In genomic region chr4:74460833-74461232, GRCh38 we compare ENCODE assay signal across 39 cellular contexts. TPM values are rescaled to one million over a fixed set of nuclear protein-coding genes. Genes with fewer than 3 reads are reported as not detected.
DNase-seq lines count a peak whose midpoint lies in the region; ATAC-seq, FAIRE-seq and TF ChIP-seq lines count a peak whose summit lies in the region.
"Had no signal": no experiment of that assay in that cellular context is flagged by ENCODE, and none has a peak within 500 bp of the region (broad histone marks: within the 10 kb centered on the region; RNA-seq: fewer than 3 reads in every experiment).

No MANE protein-coding gene starts in this region.

- H3K9ac ChIP-seq in K562 (ENCODE audit: insufficient read depth in 1 of 2, low read depth in 2 of 2, low read length in 2 of 2): no peak overlapping the region
- H3K9ac ChIP-seq: BLaER1; BLaER1 treated with 17β-estradiol and CSF1 and Interleukin-3, amounts not matched to agents 10 nM and 100 nM had no signal

- H3K9me1 ChIP-seq in K562 (ENCODE audit: control insufficient read depth, insufficient read depth, low read length): no peaks in the 10 kb centered on the region

- H3K27ac Mint-ChIP-seq in activated naive CD4-positive, alpha-beta T cell treated with anti-CD3 and anti-CD28 coated beads, Interleukin-2, amount 50 U/mL, for 72 hours: no peak overlapping the region
- no peak overlapping the region for H3K27ac Mint-ChIP-seq in activated naive CD8-positive, alpha-beta T cell treated with anti-CD3 and anti-CD28 coated beads for 36 hours
- H3K27ac Mint-ChIP-seq: B cell; CD14-positive monocyte; CD4-positive, alpha-beta memory T cell; CD4-positive, alpha-beta T cell; CD4-positive, CD25-positive, alpha-beta regulatory T cell; CD8-positive, alpha-beta memory T cell; CD8-positive, alpha-beta T cell had no signal

- no peaks in the 10 kb centered on the region for H3K27me3 Mint-ChIP-seq in activated naive CD8-positive, alpha-beta T cell treated with anti-CD3 and anti-CD28 coated beads for 36 hours

- H3K36me3 Mint-ChIP-seq in activated naive CD4-positive, alpha-beta T cell treated with anti-CD3 and anti-CD28 coated beads, Interleukin-2, amount 50 U/mL, for 72 hours: peaks cover 0 to 7% of the 10 kb centered on the region in 2 donors
- H3K36me3 Mint-ChIP-seq in activated naive CD8-positive, alpha-beta T cell treated with anti-CD3 and anti-CD28 coated beads for 36 hours: no peaks in the 10 kb centered on the region
- H3K36me3 Mint-ChIP-seq: CD14-positive monocyte; CD4-positive, alpha-beta memory T cell; CD4-positive, CD25-positive, alpha-beta regulatory T cell; CD8-positive, alpha-beta memory T cell; CD8-positive, alpha-beta T cell had no signal

- H3K36me3 ChIP-seq in K562 (ENCODE audit: control insufficient read depth, insufficient read depth, low read length): no peaks in the 10 kb centered on the region
- H3K36me3 ChIP-seq in small intestine (ENCODE audit: control insufficient read depth in 2 of 2, insufficient read depth in 2 of 2, low read length in 2 of 2): no peaks in the 10 kb centered on the region
- H3K36me3 ChIP-seq: BE2C; BLaER1; BLaER1 treated with 17β-estradiol and CSF1 and Interleukin-3, amounts not matched to agents 10 nM and 100 nM had no signal

- H3K4me1 Mint-ChIP-seq in activated naive CD8-positive, alpha-beta T cell treated with anti-CD3 and anti-CD28 coated beads for 36 hours: no peaks in the 10 kb centered on the region
- H3K4me1 Mint-ChIP-seq: B cell; CD14-positive monocyte; CD4-positive, alpha-beta memory T cell; CD4-positive, CD25-positive, alpha-beta regulatory T cell; CD8-positive, alpha-beta memory T cell had no signal

- POLR2A ChIA-PET in K562 (lab: Yijun Ruan, JAX): no interaction called here

- no peak overlapping the region for H3K27ac ChIP-seq in K562 (ENCODE audit: extremely low read depth, low read depth, low read length)
- H3K27ac ChIP-seq in small intestine (ENCODE audit: low read depth in 1 of 2, low read length in 1 of 2): no peak overlapping the region
- H3K27ac ChIP-seq: 22Rv1; A549; BLaER1; BLaER1 treated with 17β-estradiol and CSF1 and Interleukin-3, amounts not matched to agents 10 nM and 100 nM; C4-2B had no signal

- H3K4me2 ChIP-seq in K562 (ENCODE audit: insufficient read depth, low read length): no peak overlapping the region
- H3K4me2 ChIP-seq: A549; BLaER1; BLaER1 treated with 17β-estradiol and CSF1 and Interleukin-3, amounts not matched to agents 10 nM and 100 nM had no signal

- no peak for TF ChIP-seq EP300 in K562 (IDR thresholded peaks at IDR 0.05; ENCODE audit: low read length)

- TF ChIP-seq RAD21 in K562 (CRISPR knock-in tag; conservative IDR thresholded peaks at IDR 0.05 in 1 of 2, IDR thresholded peaks at IDR 0.05 in 1 of 2): no peak

- H3K9me3 ChIP-seq in K562 (replicated peaks; ENCODE audit: control insufficient read depth, insufficient read depth, low read depth, low read length): no peaks in the 10 kb centered on the region; the same call in 1 of the 2 replicates
- no peaks in the 10 kb centered on the region for H3K9me3 ChIP-seq in small intestine (ENCODE audit: control insufficient read depth, low read depth)
- H3K9me3 ChIP-seq: BE2C, BLaER1 had no signal

- DNase-seq in K562 (ENCODE audit: extremely low read depth in 1 of 4, low spot score in 3 of 4): no peak
- no peak for DNase-seq in small intestine
- DNase-seq in NCI-H82 (lab: John Stamatoyannopoulos, UW): no peak
- DNase-seq in activated naive CD4-positive, alpha-beta T cell treated with anti-CD3 and anti-CD28 coated beads, Interleukin-2, amount 50 U/mL, for 72 hours (ENCODE audit: low spot score in 2 of 2): no peak
- no peak for DNase-seq in SIG-M5 (lab: John Stamatoyannopoulos, UW)
- DNase-seq in activated naive CD8-positive, alpha-beta T cell treated with anti-CD3 and anti-CD28 coated beads for 36 hours: no peak
- DNase-seq: 8988T; ACHN; AML-193; BE2C; C1 segment of cervical spinal cord; Caco-2; Calu3; CD4-positive, alpha-beta memory T cell; CD4-positive, alpha-beta T cell; CD4-positive, CD25-positive, alpha-beta regulatory T cell; CD8-positive, alpha-beta memory T cell; CD8-positive, alpha-beta T cell; COR-L47; DMS 273 treated with DMSO at 0.1 percent for 48 hours; DMS153; DMS53; DMS79; DMS79 treated with DMSO at 0.1 percent for 48 hours; DND-41; EL had no signal

- in situ Hi-C loops in K562 (cut with MboI): no loop called here

- intact Hi-C loops in K562 (cut with micrococcal nuclease): no loop called here

- H3K4me1 ChIP-seq in K562 (replicated peaks in 1 of 2; ENCODE audit: control insufficient read depth in 2 of 2, insufficient read depth in 2 of 2, low read length in 2 of 2) (no peaks in the 10 kb centered on the region), small intestine (ENCODE audit: control insufficient read depth in 2 of 2, insufficient read depth in 1 of 2, low read depth in 1 of 2, low read length in 1 of 2) (no peaks in the 10 kb centered on the region)
- H3K4me1 ChIP-seq: A549; BE2C; BLaER1; BLaER1 treated with 17β-estradiol and CSF1 and Interleukin-3, amounts not matched to agents 10 nM and 100 nM; Caco-2 had no signal

- H3K27me3 ChIP-seq in K562 (ENCODE audit: control insufficient read depth in 2 of 2, insufficient read depth in 2 of 2, low read length in 2 of 2) (no peaks in the 10 kb centered on the region), small intestine (ENCODE audit: control insufficient read depth in 2 of 2, insufficient read depth in 2 of 2, low read length in 2 of 2) (no peaks in the 10 kb centered on the region)
- H3K27me3 ChIP-seq: BE2C; BLaER1; BLaER1 treated with 17β-estradiol and CSF1 and Interleukin-3, amounts not matched to agents 10 nM and 100 nM had no signal

- no peak for FAIRE-seq in K562 (lab: Jason Lieb, UNC)
- peak; percentile 47 for FAIRE-seq in colon (lab: Jason Lieb, UNC)
- FAIRE-seq in endometrium (lab: Jason Lieb, UNC): peak; percentile 12
- peak; percentile 47 for FAIRE-seq in small intestine (lab: Jason Lieb, UNC)
- FAIRE-seq: A204.1, A549, D721Med had no signal

- CTCF ChIA-PET in K562 (lab: Yijun Ruan, JAX; ENCODE audit: low intra/inter-chr PET ratio): no interaction called here

- H3K4me3 Mint-ChIP-seq in activated naive CD8-positive, alpha-beta T cell treated with anti-CD3 and anti-CD28 coated beads for 36 hours: no peak overlapping the region
- H3K4me3 Mint-ChIP-seq: B cell; CD14-positive monocyte; CD4-positive, alpha-beta T cell; CD4-positive, CD25-positive, alpha-beta regulatory T cell; CD8-positive, alpha-beta memory T cell; CD8-positive, alpha-beta T cell had no signal

- H3K9me3 Mint-ChIP-seq in activated naive CD4-positive, alpha-beta T cell treated with anti-CD3 and anti-CD28 coated beads, Interleukin-2, amount 50 U/mL, for 72 hours: no peaks in the 10 kb centered on the region
- peaks cover 5% of the 10 kb centered on the region for H3K9me3 Mint-ChIP-seq in activated naive CD8-positive, alpha-beta T cell treated with anti-CD3 and anti-CD28 coated beads for 36 hours
- H3K9me3 Mint-ChIP-seq: CD8-positive, alpha-beta T cell had no signal

- no peak overlapping the region for H2AFZ ChIP-seq in K562 (ENCODE audit: low read depth, low read length)

- H3K79me2 ChIP-seq in K562 (ENCODE audit: control insufficient read depth, insufficient read depth, low read length): no peaks in the 10 kb centered on the region

- ATAC-seq in K562: no peak
- ATAC-seq in activated naive CD4-positive, alpha-beta T cell treated with anti-CD3 and anti-CD28 coated beads, Interleukin-2, amount 50 U/mL, for 72 hours: no peak
- ATAC-seq: A549; CD8-positive, alpha-beta T cell had no signal

- no peak for TF ChIP-seq CTCF in K562 (IDR thresholded peaks at IDR 0.05 in 2 of 3, conservative IDR thresholded peaks at IDR 0.05 in 1 of 3; ENCODE audit: insufficient read depth in 2 of 3, low read depth in 1 of 3, low read length in 3 of 3)

- no peak for TF ChIP-seq POLR2A in K562 (conservative IDR thresholded peaks at IDR 0.05)

- H3K4me3 ChIP-seq in K562 (no peak overlapping the region), small intestine (ENCODE audit: low read depth in 1 of 2, low read length in 2 of 2) (no peak overlapping the region)
- H3K4me3 ChIP-seq: A549; BLaER1; BLaER1 treated with 17β-estradiol and CSF1 and Interleukin-3, amounts not matched to agents 10 nM and 100 nM had no signal

- no TSS peak for BruUV-seq in K562 (replicated peaks; lab: Mats Ljungman, UMichigan)

- H4K20me1 ChIP-seq in K562 (replicated peaks; ENCODE audit: control insufficient read depth, insufficient read depth, low read length): no peaks in the 10 kb centered on the region
- H4K20me1 ChIP-seq: BLaER1; BLaER1 treated with 17β-estradiol and CSF1 and Interleukin-3, amounts not matched to agents 10 nM and 100 nM had no signal

TF ChIP-seq in K562, 482 proteins besides CTCF, POLR2A, EP300 and RAD21:
- TF ChIP-seq SMAD2 (IDR thresholded peaks at IDR 0.05; ENCODE audit: low read depth, low read length) (no peak), CBX3 (IDR thresholded peaks at IDR 0.05; ENCODE audit: borderline replicate concordance in 1 of 2, low read length in 2 of 2) (peak in 1 of 2 experiments; percentile 58; a peak in 1 of 3 replicates), ZNF324 (CRISPR knock-in tag; IDR thresholded peaks at IDR 0.05) (peak; percentile 79)

RNA-seq across cellular contexts. Expression of gene AREG, which starts 15.9 kb away (rescaled TPM):
- total RNA-seq in K562 (2011; cell fraction: chromatin; rRNA removed; ENCODE audit: low replicate concordance): 10.7 and 18.3 TPM in 2 replicates
- 16.6 and 18.3 TPM in 2 replicates for total RNA-seq in K562 (2011; cell fraction: nucleolus; rRNA removed)
- total RNA-seq in K562 (2011; cell fraction: nucleoplasm; rRNA removed): 17.7 and 18.4 TPM in 2 replicates
- total RNA-seq in K562 (2014; rRNA removed) (4.5 and 5.8 TPM in 2 replicates), K562 (2014; rRNA removed; fragmentation: Illumina TruSeq; extraction: Trizol) (5.7 and 6.7 TPM in 2 replicates), K562 (2015; rRNA removed; fragmentation: Illumina TruSeq; extraction: Trizol) (2.8 and 3.5 TPM in 2 replicates), K562 (2021) (5.4 and 5.6 TPM in 2 replicates)
- polyA plus RNA-seq in K562 (2011; rRNA removed) (7.3 and 8.5 TPM in 2 replicates), K562 (2014; fragmentation: Illumina TruSeq; extraction: Trizol) (6.5 and 7.7 TPM in 2 replicates), K562 (2014; fragmentation: Nextera tagmentation; extraction: Ambion mirVana) (1 to 10 TPM; 1.4 to 2.4 TPM), K562 (2014; rRNA removed) (3.8 and 5.5 TPM in 2 replicates), small intestine (10 to 100 TPM in 1 of 3 donors, 1 to 10 TPM in 2; 1.3 to 13.2 (median 3.0) TPM)
- 6.3 and 6.9 TPM in 2 replicates for polyA plus RNA-seq in K562 (2011; cell fraction: cytosol; rRNA removed)
- polyA plus RNA-seq in K562 (2011; cell fraction: nucleus; rRNA removed): 5.3 and 7.3 TPM in 2 replicates
- 5.1 and 9.9 TPM in 2 replicates for polyA plus RNA-seq in K562 (2012)
- 3.9 and 7.5 TPM in 2 replicates for polyA minus RNA-seq in K562 (2011; rRNA and poly(A)+ RNA removed)
- 3.4 and 3.9 TPM in 2 replicates for polyA minus RNA-seq in K562 (2011; cell fraction: cytosol; rRNA and poly(A)+ RNA removed)
- 6.2 and 10.2 TPM in 2 replicates for polyA minus RNA-seq in K562 (2011; cell fraction: nucleus; rRNA and poly(A)+ RNA removed)
- total RNA-seq in activated naive CD4-positive, alpha-beta T cell treated with anti-CD3 and anti-CD28 coated beads, Interleukin-2, amount 50 U/mL, for 72 hours: 1 to 10 TPM in 1 of 2 donors, under 1 TPM in 1; 0.49 to 2.1 TPM
- total RNA-seq in activated naive CD8-positive, alpha-beta T cell treated with anti-CD3 and anti-CD28 coated beads for 36 hours: under 1 TPM in 1 of 2 experiments, not detected in 1; 0.28 TPM
- total RNA-seq: A172, A673 had no signal
